16 cellular contexts compared by ENCODE assay signal in genomic region chr6:158361961-158362634, GRCh38. TPM values are rescaled to one million over a fixed set of nuclear protein-coding genes. Genes with fewer than 3 reads are reported as not detected.
A peak's percentile ranks its signal among the peaks of the same experiment; 100 is the strongest.
DNase-seq lines count a peak whose midpoint lies in the region; ATAC-seq and TF ChIP-seq lines count a peak whose summit lies in the region.
"Had no signal": no experiment of that assay in that cellular context is flagged by ENCODE, and none has a peak within 500 bp of the region (broad histone marks: within the 10 kb centered on the region; RNA-seq: fewer than 3 reads in every experiment).

No MANE protein-coding gene starts in this region.

- H3K18ac ChIP-seq in H9 (ENCODE audit: insufficient read length, low read depth, low read length) = no peak overlapping the region

- no peak for TF ChIP-seq POLR2A in thyroid gland (IDR thresholded peaks at IDR 0.05)

- no peak overlapping the region for H4K91ac ChIP-seq in H9 (ENCODE audit: insufficient read length, low read depth, low read length)

- H3K27me3 Mint-ChIP-seq in H9 (ENCODE audit: low read depth) = no peaks in the 10 kb centered on the region
- H3K27me3 Mint-ChIP-seq: CD8-positive, alpha-beta memory T cell; effector memory CD8-positive, alpha-beta T cell; progenitor cell of endocrine pancreas had no signal

- H3K27me3 ChIP-seq in thyroid gland = no peaks in the 10 kb centered on the region
- no peaks in the 10 kb centered on the region for H3K27me3 ChIP-seq in H9 (ENCODE audit: insufficient read depth, low read length)
- H3K27me3 ChIP-seq: transverse colon had no signal

- intact Hi-C loops in thyroid gland (cut with DNase I) = no loop called here

- no peak overlapping the region for H2BK120ac ChIP-seq in H9 (ENCODE audit: low read depth, low read length, poor library complexity, severe bottlenecking)

- H3K36me3 Mint-ChIP-seq in H9 (ENCODE audit: insufficient read depth in 1 of 3, low read depth in 3 of 3) = peaks cover 0 to 9% (median 5%) of the 10 kb centered on the region in 3 experiments; a peak in 5 of 7 replicates

- no peaks in the 10 kb centered on the region; the same call in 1 of the 2 replicates for H3K79me2 ChIP-seq in H9 (ENCODE audit: insufficient read depth, low read length)

- H3K4me1 Mint-ChIP-seq in H9 = peaks cover 0 to 4% of the 10 kb centered on the region in 2 experiments; a peak in 2 of 4 replicates

- H2BK20ac ChIP-seq in H9 (ENCODE audit: low read depth, low read length, poor library complexity, severe bottlenecking) = no peak overlapping the region

- no peak overlapping the region for H2AK5ac ChIP-seq in H9 (ENCODE audit: insufficient read length, low read length)

- no peak overlapping the region for H4K5ac ChIP-seq in H9 (ENCODE audit: insufficient read length, low read depth, low read length)

- 42 to 46% methylated on average over 4 of the region's 4 CpGs for WGBS in thyroid gland, 2 donors
- WGBS in H9 (ENCODE audit: extremely low coverage, insufficient read length, low lambda C conversion rate) = no CpG with 5 or more reads among the region's 4 CpGs

- no peak overlapping the region for H3K27ac ChIP-seq in thyroid gland
- no peak overlapping the region for H3K27ac ChIP-seq in H9 (ENCODE audit: insufficient read length, low read depth, low read length)
- H3K27ac ChIP-seq: transverse colon, VCaP had no signal

- no peak overlapping the region for H3K4ac ChIP-seq in H9 (ENCODE audit: low read depth, low read length)

- no peak overlapping the region for H3K4me2 ChIP-seq in H9 (ENCODE audit: insufficient read depth, insufficient read length, low read length)
- H3K4me2 ChIP-seq: SK-N-SH had no signal

- no peak overlapping the region for H3K9ac ChIP-seq in H9 (ENCODE audit: extremely low read depth, insufficient read length, low read length)
- H3K9ac ChIP-seq: SK-N-SH had no signal

- peak; percentile 31 for DNase-seq in M059J (ENCODE audit: low read depth)
- peak; percentile 50 for DNase-seq in cerebellum (ENCODE audit: low spot score)
- peak; percentile 68 for DNase-seq in left kidney (ENCODE audit: low read depth, low spot score)
- peak; percentile 57 to 62 for DNase-seq in thyroid gland
- DNase-seq in H9 = no peak
- no peak for DNase-seq in NCI-H748 treated with DMSO at 0.1 percent for 48 hours (lab: John Stamatoyannopoulos, UW)
- DNase-seq: activated effector memory CD4-positive, alpha-beta T cell treated with anti-CD3 and anti-CD28 coated beads, Interleukin-2, amount 50 U/mL, for 16 hours; CD8-positive, alpha-beta memory T cell; effector memory CD8-positive, alpha-beta T cell; glutamatergic neuron; NCI-H1417; SK-N-SH; transverse colon had no signal

- H2BK5ac ChIP-seq in H9 (ENCODE audit: insufficient read length, low read length) = no peak overlapping the region

- no peak overlapping the region for H3K14ac ChIP-seq in H9 (ENCODE audit: insufficient read depth, low read length)

- no peak for ATAC-seq in GM21447 (IDR thresholded peaks at IDR 0.05; ENCODE audit: unreplicated experiment)
- ATAC-seq: effector memory CD8-positive, alpha-beta T cell had no signal

- no peaks in the 10 kb centered on the region for H3K23me2 ChIP-seq in H9 (ENCODE audit: insufficient read length, low read depth, low read length, poor library complexity, severe bottlenecking)

- no peak overlapping the region for H2BK12ac ChIP-seq in H9 (ENCODE audit: insufficient read length, low read depth, low read length)

- H3K4me3 ChIP-seq in thyroid gland (replicated peaks in 1 of 3) = no peak overlapping the region
- H3K4me3 ChIP-seq: transverse colon had no signal

- no peaks in the 10 kb centered on the region for H3K9me3 ChIP-seq in thyroid gland
- no peaks in the 10 kb centered on the region for H3K9me3 ChIP-seq in H9 (ENCODE audit: control insufficient read depth, low read depth, low read length)
- H3K9me3 ChIP-seq: SK-N-SH, transverse colon had no signal

- no peak overlapping the region for H3K56ac ChIP-seq in H9 (ENCODE audit: insufficient read length, low read depth, low read length)

- H3K4me3 Mint-ChIP-seq in H9 = no peak overlapping the region
- H3K4me3 Mint-ChIP-seq: CD8-positive, alpha-beta memory T cell; effector memory CD8-positive, alpha-beta T cell had no signal

- no peak overlapping the region for H3K27ac Mint-ChIP-seq in H9
- H3K27ac Mint-ChIP-seq: effector memory CD8-positive, alpha-beta T cell; progenitor cell of endocrine pancreas had no signal

- no peak overlapping the region for H3K23ac ChIP-seq in H9 (ENCODE audit: insufficient read length, low read depth, low read length)

- no peaks in the 10 kb centered on the region for H4K20me1 ChIP-seq in H9 (ENCODE audit: control insufficient read depth, insufficient read depth, insufficient read length)

- no peaks in the 10 kb centered on the region for H3K36me3 ChIP-seq in thyroid gland
- H3K36me3 ChIP-seq: transverse colon had no signal

- H2BK15ac ChIP-seq in H9 (ENCODE audit: low read depth, low read length) = no peak overlapping the region

- H3K4me1 ChIP-seq in thyroid gland (peaks cover 4 to 8% of the 10 kb centered on the region in 2 donors), H9 (ENCODE audit: insufficient read depth, low read length) (no peaks in the 10 kb centered on the region)

- H3K79me1 ChIP-seq in H9 (ENCODE audit: insufficient read depth, low read depth, low read length, poor library complexity, severe bottlenecking) = no peaks in the 10 kb centered on the region

- no peak overlapping the region for H3T11ph ChIP-seq in H9 (ENCODE audit: low read length)

- H3K9me3 Mint-ChIP-seq in H9 = peaks cover 3 to 7% of the 10 kb centered on the region in 2 experiments; a peak in 3 of 5 replicates
- H3K9me3 Mint-ChIP-seq: CD8-positive, alpha-beta memory T cell; effector memory CD8-positive, alpha-beta T cell had no signal

- TF ChIP-seq CTCF in thyroid gland (IDR thresholded peaks at IDR 0.05) (no peak), H9 (conservative IDR thresholded peaks at IDR 0.05) (no peak)

- H2AFZ ChIP-seq in H9 (ENCODE audit: low read length) = no peak overlapping the region

- H4K8ac ChIP-seq in H9 (replicated peaks; ENCODE audit: insufficient read length, low read depth, low read length) = no peak overlapping the region

RNA-seq across cellular contexts. Expression of gene TULP4, which starts 49.8 kb away (rescaled TPM):
- 68.8 and 82.3 TPM in 2 replicates for total RNA-seq in M059J (2014; rRNA removed; shearing (Covaris generic))
- 474 TPM for total RNA-seq in cerebellum
- total RNA-seq in thyroid gland = 100 to 1,000 TPM; 209 to 459 (median 292) TPM
- total RNA-seq in H9 (2021) = 61.5 and 64.6 TPM in 2 replicates

Comparison
In these comparisons a context has a peak if more than half of its experiments do, and no peak if none do; other contexts are left out.
1. DNase-seq: peak in M059J (single experiment), cerebellum (single experiment), left kidney (single experiment) and thyroid gland (2 of 2); none in H9 (single experiment) and NCI-H748 treated with DMSO at 0.1 percent for 48 hours (single experiment).